28 cellular contexts compared by ENCODE assay signal in the genomic region with DNA sequence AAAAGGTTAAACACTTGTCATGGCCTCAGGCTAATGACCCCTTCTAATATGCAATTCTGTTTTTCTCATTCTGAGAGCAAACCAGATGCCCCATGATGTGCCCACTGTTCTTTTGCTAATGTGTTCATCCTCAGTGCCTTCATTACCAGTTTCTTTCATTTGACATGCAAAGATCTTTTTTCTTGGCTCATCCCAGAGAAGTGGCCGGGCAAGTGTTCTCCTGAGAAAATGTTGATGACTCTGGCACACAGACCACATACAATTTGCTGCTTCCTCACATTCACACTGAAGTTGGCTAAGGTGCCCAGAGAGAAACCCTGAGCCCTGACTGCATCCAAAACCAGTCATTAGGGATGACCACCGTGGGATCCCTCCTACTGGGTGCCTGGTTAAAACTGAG.
"Had no signal": no experiment of that assay in that cellular context is flagged by ENCODE, and none has a peak within 500 bp of the region (broad histone marks: within the 10 kb centered on the region; RNA-seq: fewer than 3 reads in every experiment).

No MANE protein-coding gene starts in this region.

- H3K4me1 ChIP-seq: ascending aorta, heart right ventricle, left ventricle myocardium inferior, right lobe of liver, transverse colon had no signal

- H3K36me3 Mint-ChIP-seq: activated CD4-positive, alpha-beta memory T cell treated with anti-CD3 and anti-CD28 coated beads for 36 hours; activated naive CD4-positive, alpha-beta T cell treated with anti-CD3 and anti-CD28 coated beads, Interleukin-2, amount 10 ng/mL, durations not matched to agents 7 days and 5 days; activated naive CD8-positive, alpha-beta T cell treated with anti-CD3 and anti-CD28 coated beads, Interleukin-2, amount 10 ng/mL, durations not matched to agents 7 days and 5 days; brain; natural killer cell treated with Interleukin-12 subunit alpha and Interleukin-12 subunit beta and Interleukin-15 and Interleukin-18, amount 100 ng/mL, for 72 hours had no signal

- H3K27ac ChIP-seq: ascending aorta, cardiac muscle cell, heart right ventricle, left ventricle myocardium inferior, right lobe of liver, testis, transverse colon, WERI-Rb-1 had no signal

- H3K27me3 Mint-ChIP-seq: activated CD4-positive, alpha-beta memory T cell treated with anti-CD3 and anti-CD28 coated beads for 36 hours; activated CD4-positive, alpha-beta T cell treated with anti-CD3 and anti-CD28 coated beads, Interleukin-2, amount 10 ng/mL, durations not matched to agents 24 days and 14 days; activated naive CD4-positive, alpha-beta T cell treated with anti-CD3 and anti-CD28 coated beads, Interleukin-2, amount 10 ng/mL, durations not matched to agents 7 days and 5 days; activated naive CD8-positive, alpha-beta T cell treated with anti-CD3 and anti-CD28 coated beads, Interleukin-2, amount 10 ng/mL, durations not matched to agents 7 days and 5 days; effector memory CD8-positive, alpha-beta T cell; natural killer cell treated with Interleukin-12 subunit alpha and Interleukin-12 subunit beta and Interleukin-15 and Interleukin-18, amount 100 ng/mL, for 72 hours had no signal

- ATAC-seq: effector memory CD8-positive, alpha-beta T cell; heart right ventricle; mucosa of descending colon; natural killer cell treated with Interleukin-12 subunit alpha and Interleukin-12 subunit beta and Interleukin-15 and Interleukin-18, amount 100 ng/mL, for 72 hours; right lobe of liver had no signal

- H3K4me1 Mint-ChIP-seq: activated CD4-positive, alpha-beta T cell treated with anti-CD3 and anti-CD28 coated beads, Interleukin-2, amount 10 ng/mL, durations not matched to agents 24 days and 14 days; activated naive CD4-positive, alpha-beta T cell treated with anti-CD3 and anti-CD28 coated beads, Interleukin-2, amount 10 ng/mL, durations not matched to agents 7 days and 5 days; activated naive CD8-positive, alpha-beta T cell treated with anti-CD3 and anti-CD28 coated beads, Interleukin-2, amount 10 ng/mL, durations not matched to agents 7 days and 5 days had no signal

- H3K27me3 ChIP-seq: ascending aorta, cardiac muscle cell, heart right ventricle, right lobe of liver, testis, transverse colon had no signal

- H3K4me3 Mint-ChIP-seq: activated CD4-positive, alpha-beta memory T cell treated with anti-CD3 and anti-CD28 coated beads for 36 hours; activated CD4-positive, alpha-beta T cell treated with anti-CD3 and anti-CD28 coated beads, Interleukin-2, amount 10 ng/mL, durations not matched to agents 24 days and 14 days; activated naive CD4-positive, alpha-beta T cell treated with anti-CD3 and anti-CD28 coated beads, Interleukin-2, amount 10 ng/mL, durations not matched to agents 7 days and 5 days; activated naive CD8-positive, alpha-beta T cell treated with anti-CD3 and anti-CD28 coated beads, Interleukin-2, amount 10 ng/mL, durations not matched to agents 7 days and 5 days; activated T-helper 1 cell treated with anti-CD3 and anti-CD28 coated beads, Interleukin-12 subunit alpha, Interleukin-12 subunit beta, Interleukin-2, Interleukin-4 antibody, amounts not matched to agents 30 ng/mL and 10 ng/mL and 1 ng/mL, durations not matched to agents 14 hours and 24 hours and 36 hours; brain; effector memory CD8-positive, alpha-beta T cell; natural killer cell treated with Interleukin-12 subunit alpha and Interleukin-12 subunit beta and Interleukin-15 and Interleukin-18, amount 100 ng/mL, for 72 hours; T-helper 1 cell treated with Interleukin-12 subunit alpha and Interleukin-12 subunit beta and Interleukin-4 antibody, amounts not matched to agents 30 μg/mL and 1 μg/mL, for 36 hours had no signal

- H3K9me3 Mint-ChIP-seq: activated CD4-positive, alpha-beta T cell treated with anti-CD3 and anti-CD28 coated beads, Interleukin-2, amount 10 ng/mL, durations not matched to agents 24 days and 14 days; activated T-helper 1 cell treated with anti-CD3 and anti-CD28 coated beads, Interleukin-12 subunit alpha, Interleukin-12 subunit beta, Interleukin-2, Interleukin-4 antibody, amounts not matched to agents 30 ng/mL and 10 ng/mL and 1 ng/mL, durations not matched to agents 14 hours and 24 hours and 36 hours; brain had no signal

- H3K9me3 ChIP-seq: ascending aorta, heart right ventricle, mucosa of descending colon, right lobe of liver, testis, transverse colon had no signal

- DNase-seq: activated CD4-positive, alpha-beta memory T cell treated with anti-CD3 and anti-CD28 coated beads for 36 hours; activated CD4-positive, alpha-beta T cell treated with anti-CD3 and anti-CD28 coated beads, Interleukin-2, amount 10 ng/mL, durations not matched to agents 24 days and 14 days; activated CD4-positive, CD25-positive, alpha-beta regulatory T cell treated with anti-CD3 and anti-CD28 coated beads, Interleukin-2, amount 50 U/mL, for 72 hours; activated CD8-positive, alpha-beta memory T cell treated with anti-CD3 and anti-CD28 coated beads, Interleukin-2, amount 50 U/mL, for 4 hours; activated effector memory CD4-positive, alpha-beta T cell treated with anti-CD3 and anti-CD28 coated beads, Interleukin-2, amount 50 U/mL, for 16 hours; activated naive CD4-positive, alpha-beta T cell treated with anti-CD3 and anti-CD28 coated beads, Interleukin-2, amount 10 ng/mL, durations not matched to agents 7 days and 5 days; activated naive CD8-positive, alpha-beta T cell treated with anti-CD3 and anti-CD28 coated beads, Interleukin-2, amount 10 ng/mL, durations not matched to agents 7 days and 5 days; activated T-cell treated with anti-CD3 and anti-CD28 coated beads, Interleukin-2, amount 50 U/mL, for 1 hour; cortex of kidney; effector memory CD8-positive, alpha-beta T cell; foreskin fibroblast; heart right ventricle; left ventricle myocardium inferior; mesendoderm; mucosa of descending colon; right lobe of liver; stimulated activated CD4-positive, alpha-beta T cell treated with anti-CD3 and anti-CD28 coated beads, Interleukin-2, amount 100 ng/mL, for 48 hours; stimulated activated naive CD4-positive, alpha-beta T cell treated with Interleukin-2 at 50 U/mL for 16 hours; T-helper 9 cell; testis; transverse colon; WERI-Rb-1 had no signal

- H3K27ac Mint-ChIP-seq: activated CD4-positive, alpha-beta memory T cell treated with anti-CD3 and anti-CD28 coated beads for 36 hours; activated CD4-positive, alpha-beta T cell treated with anti-CD3 and anti-CD28 coated beads, Interleukin-2, amount 10 ng/mL, durations not matched to agents 24 days and 14 days; activated naive CD4-positive, alpha-beta T cell treated with anti-CD3 and anti-CD28 coated beads, Interleukin-2, amount 10 ng/mL, durations not matched to agents 7 days and 5 days; activated naive CD8-positive, alpha-beta T cell treated with anti-CD3 and anti-CD28 coated beads, Interleukin-2, amount 10 ng/mL, durations not matched to agents 7 days and 5 days; activated T-helper 1 cell treated with anti-CD3 and anti-CD28 coated beads, Interleukin-12 subunit alpha, Interleukin-12 subunit beta, Interleukin-2, Interleukin-4 antibody, amounts not matched to agents 30 ng/mL and 10 ng/mL and 1 ng/mL, durations not matched to agents 14 hours and 24 hours and 36 hours; brain; effector memory CD8-positive, alpha-beta T cell; natural killer cell treated with Interleukin-12 subunit alpha and Interleukin-12 subunit beta and Interleukin-15 and Interleukin-18, amount 100 ng/mL, for 72 hours; T-helper 1 cell treated with Interleukin-12 subunit alpha and Interleukin-12 subunit beta and Interleukin-4 antibody, amounts not matched to agents 30 μg/mL and 1 μg/mL, for 36 hours had no signal
